Comparison of ENCODE assay signal across 33 cellular contexts in the genomic region with DNA sequence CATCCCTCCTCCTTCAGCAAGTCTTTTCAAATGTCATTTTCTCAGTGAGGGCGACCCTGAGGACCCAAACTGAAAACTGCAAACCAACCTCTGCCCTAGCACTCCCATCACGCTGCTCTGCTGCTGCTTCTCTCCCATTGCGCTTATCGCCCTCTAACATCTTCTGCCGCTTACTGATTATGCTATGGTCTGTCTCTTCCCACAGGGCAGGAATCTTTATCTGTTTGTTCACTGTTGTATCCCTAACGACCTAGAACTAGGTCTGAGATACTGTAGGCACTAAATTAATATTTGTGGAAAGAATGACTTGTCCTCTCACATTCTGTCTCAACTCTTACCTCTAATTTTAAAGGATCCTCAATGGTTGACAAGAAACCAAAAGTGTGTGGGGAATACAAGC. TPM values are rescaled to one million over a fixed set of nuclear protein-coding genes. Genes with fewer than 3 reads are reported as not detected.
"Had no signal": no experiment of that assay in that cellular context is flagged by ENCODE, and none has a peak within 500 bp of the region (broad histone marks: within the 10 kb centered on the region; RNA-seq: fewer than 3 reads in every experiment).

No MANE protein-coding gene starts in this region.

- DNase-seq: activated B cell treated with CpG ODN at 0.5 μM for 24 hours; activated CD4-positive, alpha-beta memory T cell treated with anti-CD3 and anti-CD28 coated beads, Interleukin-2, amount 10 ng/mL, durations not matched to agents 7 days and 5 days; activated CD4-positive, alpha-beta T cell treated with anti-CD3 and anti-CD28 coated beads for 48 hours; activated CD4-positive, CD25-positive, alpha-beta regulatory T cell treated with anti-CD3 and anti-CD28 coated beads, Interleukin-2, amount 50 U/mL, for 72 hours; activated CD8-positive, alpha-beta memory T cell treated with anti-CD3 and anti-CD28 coated beads for 24 hours; activated CD8-positive, alpha-beta memory T cell treated with anti-CD3 and anti-CD28 coated beads, Interleukin-2, amount 10 ng/mL, durations not matched to agents 7 days and 5 days; activated CD8-positive, alpha-beta memory T cell treated with anti-CD3 and anti-CD28 coated beads, Interleukin-2, amount 50 U/mL, for 48 hours; activated effector memory CD4-positive, alpha-beta T cell treated with Interleukin-2 at 50 U/mL for 16 hours; activated naive CD4-positive, alpha-beta T cell treated with anti-CD3 and anti-CD28 coated beads, Interleukin-2, amount 10 ng/mL, durations not matched to agents 7 days and 5 days; activated naive CD8-positive, alpha-beta T cell treated with anti-CD3 and anti-CD28 coated beads, Interleukin-2, amount 50 U/mL, for 24 hours; activated T-cell treated with anti-CD3 and anti-CD28 coated beads, Interleukin-2, amount 50 U/mL, for 48 hours; anterior cingulate cortex; caudate nucleus; cerebellar nuclear complex; Kasumi-1; KG1; MG63; MV-4-11; NCI-H1092; NCI-H1436 treated with DMSO at 0.1 percent for 48 hours; NCI-H1694 treated with DMSO at 0.1 percent for 48 hours; NCI-H2029; NCI-H510A; NCI-H526; NCI-H748 treated with DMSO at 0.1 percent for 48 hours; NK-92 treated with Interleukin-12 subunit alpha and Interleukin-12 subunit beta, amount 100 ng/mL, for 24 hours; Right ventricle myocardium superior; SW 1271; T-helper 1 cell; T-helper 2 cell; T-helper 9 cell had no signal

- H3K4me3 ChIP-seq: MG63 had no signal

- ATAC-seq: activated CD8-positive, alpha-beta memory T cell treated with anti-CD3 and anti-CD28 coated beads, Interleukin-2, amount 10 ng/mL, durations not matched to agents 7 days and 5 days; activated naive CD8-positive, alpha-beta T cell treated with anti-CD3 and anti-CD28 coated beads, Interleukin-2, amount 50 U/mL, for 24 hours had no signal

- FAIRE-seq: bronchial epithelial cell had no signal

- H3K27me3 ChIP-seq: MG63 had no signal

- H3K27ac ChIP-seq: VCaP had no signal

RNA-seq across cellular contexts. Expression of a gene that starts 32.6 kb away (rescaled TPM):
- total RNA-seq: activated CD4-positive, alpha-beta memory T cell treated with anti-CD3 and anti-CD28 coated beads, Interleukin-2, amount 10 ng/mL, durations not matched to agents 7 days and 5 days; activated CD8-positive, alpha-beta memory T cell treated with anti-CD3 and anti-CD28 coated beads, Interleukin-2, amount 10 ng/mL, durations not matched to agents 7 days and 5 days; bronchial epithelial cell; Right ventricle myocardium superior had no signal
